1 cellular context compared by ENCODE assay signal in the genomic region with DNA sequence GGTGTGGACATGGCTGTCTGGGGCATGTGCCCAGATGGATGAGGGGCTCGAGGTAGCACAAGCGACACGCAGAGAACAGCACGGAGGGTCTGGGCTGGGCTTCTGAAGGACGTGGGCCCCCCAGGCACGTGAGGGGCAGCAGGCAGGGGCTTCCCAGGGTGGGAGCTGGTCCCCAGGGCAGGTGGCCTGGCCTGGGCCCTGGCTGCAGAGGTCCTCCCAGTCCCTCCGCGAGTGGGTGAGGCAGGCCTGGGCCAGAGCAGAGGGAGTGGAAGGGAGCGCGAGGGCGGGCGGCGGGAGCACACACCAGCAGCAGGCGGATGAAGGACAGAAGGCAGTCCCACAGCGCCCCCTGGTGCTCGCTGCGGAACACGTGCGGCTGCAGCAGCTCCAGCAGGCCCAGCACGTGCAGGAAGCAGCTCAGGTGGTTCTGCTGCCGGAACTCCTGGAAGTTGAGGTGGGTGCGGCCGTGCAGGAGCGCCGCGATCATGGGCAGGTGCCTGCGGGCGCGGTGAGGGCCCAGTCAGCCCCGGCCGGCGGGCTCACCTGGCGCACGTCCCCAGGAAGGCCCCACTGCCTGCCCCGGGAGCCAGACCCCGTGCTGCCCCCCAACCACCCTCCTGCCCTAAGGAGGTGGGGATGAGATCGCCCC.
TF ChIP-seq lines count a peak whose summit lies in the region.

No MANE protein-coding gene starts in this region.

TF ChIP-seq in SK-N-SH, 30 proteins besides CTCF, POLR2A, EP300 and RAD21 (continued from another document):
- TF ChIP-seq, protein P1, sequence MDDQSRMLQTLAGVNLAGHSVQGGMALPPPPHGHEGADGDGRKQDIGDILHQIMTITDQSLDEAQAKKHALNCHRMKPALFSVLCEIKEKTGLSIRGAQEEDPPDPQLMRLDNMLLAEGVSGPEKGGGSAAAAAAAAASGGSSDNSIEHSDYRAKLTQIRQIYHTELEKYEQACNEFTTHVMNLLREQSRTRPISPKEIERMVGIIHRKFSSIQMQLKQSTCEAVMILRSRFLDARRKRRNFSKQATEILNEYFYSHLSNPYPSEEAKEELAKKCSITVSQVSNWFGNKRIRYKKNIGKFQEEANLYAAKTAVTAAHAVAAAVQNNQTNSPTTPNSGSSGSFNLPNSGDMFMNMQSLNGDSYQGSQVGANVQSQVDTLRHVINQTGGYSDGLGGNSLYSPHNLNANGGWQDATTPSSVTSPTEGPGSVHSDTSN (IDR thresholded peaks at IDR 0.05): no peak
- TF ChIP-seq, protein P2, sequence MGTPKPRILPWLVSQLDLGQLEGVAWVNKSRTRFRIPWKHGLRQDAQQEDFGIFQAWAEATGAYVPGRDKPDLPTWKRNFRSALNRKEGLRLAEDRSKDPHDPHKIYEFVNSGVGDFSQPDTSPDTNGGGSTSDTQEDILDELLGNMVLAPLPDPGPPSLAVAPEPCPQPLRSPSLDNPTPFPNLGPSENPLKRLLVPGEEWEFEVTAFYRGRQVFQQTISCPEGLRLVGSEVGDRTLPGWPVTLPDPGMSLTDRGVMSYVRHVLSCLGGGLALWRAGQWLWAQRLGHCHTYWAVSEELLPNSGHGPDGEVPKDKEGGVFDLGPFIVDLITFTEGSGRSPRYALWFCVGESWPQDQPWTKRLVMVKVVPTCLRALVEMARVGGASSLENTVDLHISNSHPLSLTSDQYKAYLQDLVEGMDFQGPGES (IDR thresholded peaks at IDR 0.05; ENCODE audit: low read depth, low read length): no peak
- TF ChIP-seq JUND (IDR thresholded peaks at IDR 0.05): no peak
- TF ChIP-seq EZH2phosphoT487 (IDR thresholded peaks at IDR 0.05; ENCODE audit: borderline replicate concordance, low read depth): no peak
- no peak for TF ChIP-seq FOXM1 (IDR thresholded peaks at IDR 0.05; ENCODE audit: low read depth)
- no peak for TF ChIP-seq FOXJ3 (CRISPR knock-in tag; IDR thresholded peaks at IDR 0.05)
- no peak for TF ChIP-seq GABPA (IDR thresholded peaks at IDR 0.05; ENCODE audit: low read depth)
- TF ChIP-seq SMC3 (IDR thresholded peaks at IDR 0.05; ENCODE audit: low read depth, low read length): peak; percentile 77
- 0 out of 2 replicates have a peak, but pooled peaks have one; percentile 24 for TF ChIP-seq RCOR1 (IDR thresholded peaks at IDR 0.05; ENCODE audit: low read length)
- TF ChIP-seq POLR2AphosphoS5 (IDR thresholded peaks at IDR 0.05; ENCODE audit: low read depth, low read length): no peak
- TF ChIP-seq, protein P3, sequence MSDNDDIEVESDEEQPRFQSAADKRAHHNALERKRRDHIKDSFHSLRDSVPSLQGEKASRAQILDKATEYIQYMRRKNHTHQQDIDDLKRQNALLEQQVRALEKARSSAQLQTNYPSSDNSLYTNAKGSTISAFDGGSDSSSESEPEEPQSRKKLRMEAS (IDR thresholded peaks at IDR 0.05; ENCODE audit: low read depth): peak; percentile 96
- no peak for TF ChIP-seq CHD2 (IDR thresholded peaks at IDR 0.05; ENCODE audit: low read length, partially characterized antibody)
- TF ChIP-seq TEAD4 (IDR thresholded peaks at IDR 0.05; ENCODE audit: borderline replicate concordance, insufficient read depth): no peak
- no peak for TF ChIP-seq ELF1 (IDR thresholded peaks at IDR 0.05)
- TF ChIP-seq GATA2 (CRISPR knock-in tag; IDR thresholded peaks at IDR 0.05): no peak
TF ChIP-seq in SK-N-SH: peak in this region for 8.
